ENCODE assay signal across 22 cellular contexts in the genomic region with DNA sequence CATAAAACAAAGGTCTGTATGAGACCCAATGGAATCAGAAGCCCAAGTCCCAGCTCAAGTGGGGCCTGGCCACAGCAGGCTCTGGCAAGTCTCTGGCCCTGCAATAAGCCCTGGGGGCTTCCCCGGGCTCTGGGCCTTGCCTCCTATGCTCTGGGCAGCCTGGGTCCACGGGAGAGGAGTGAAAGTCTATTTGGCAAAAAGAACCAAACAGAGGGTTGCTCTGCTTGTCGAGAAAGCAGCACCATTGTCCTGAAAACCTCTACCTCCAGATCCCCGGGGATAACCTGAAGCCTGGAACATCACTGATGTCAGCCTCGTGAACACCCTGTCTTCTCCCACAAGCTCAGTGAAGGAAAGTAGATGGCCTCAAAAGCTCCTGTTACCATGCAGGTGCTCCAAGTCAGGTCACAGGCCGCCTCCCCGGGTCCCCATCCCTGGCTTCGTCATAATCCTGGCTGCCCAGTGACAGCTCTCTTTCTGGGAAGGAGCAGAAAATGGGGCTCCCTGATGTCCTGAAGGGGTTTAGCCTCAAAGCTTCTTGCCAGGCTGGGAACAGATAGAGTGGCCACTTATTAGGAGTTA.
"Had no signal": no experiment of that assay in that cellular context is flagged by ENCODE, and none has a peak within 500 bp of the region (broad histone marks: within the 10 kb centered on the region; RNA-seq: fewer than 3 reads in every experiment).

No MANE protein-coding gene starts in this region.

- H3K27me3 ChIP-seq: hepatocyte, ovary, right atrium auricular region, right lobe of liver, upper lobe of right lung had no signal

- H3K9me3 ChIP-seq: mucosa of descending colon, ovary, right atrium auricular region, right lobe of liver, suprapubic skin, thoracic aorta, tibial artery, upper lobe of right lung had no signal

- H3K27ac ChIP-seq: hepatocyte, left ventricle myocardium inferior, ovary, right atrium auricular region, right lobe of liver, suprapubic skin, thoracic aorta, tibial artery, upper lobe of right lung had no signal

- H3K27ac Mint-ChIP-seq: progenitor cell of endocrine pancreas; stimulated activated naive CD8-positive, alpha-beta T cell treated with anti-CD3 and anti-CD28 coated beads, Interleukin-15, Interleukin-2, amounts not matched to agents 100 ng/mL and 50 ng/mL, for 24 hours had no signal

- H3K9me3 Mint-ChIP-seq: stimulated activated naive CD8-positive, alpha-beta T cell treated with anti-CD3 and anti-CD28 coated beads, Interleukin-15, Interleukin-2, amounts not matched to agents 100 ng/mL and 50 ng/mL, for 24 hours had no signal

- H3K27me3 Mint-ChIP-seq: naive thymus-derived CD4-positive, alpha-beta T cell; stimulated activated naive CD8-positive, alpha-beta T cell treated with anti-CD3 and anti-CD28 coated beads, Interleukin-15, Interleukin-2, amounts not matched to agents 100 ng/mL and 50 ng/mL, for 24 hours had no signal

- DNase-seq: islet precursor cell; left ventricle myocardium inferior; midbrain; mucosa of descending colon; naive thymus-derived CD4-positive, alpha-beta T cell; ovary; right lobe of liver; stimulated activated CD4-positive, alpha-beta T cell treated with anti-CD3 and anti-CD28 coated beads, Interleukin-15, amount 100 ng/mL, for 24 hours; stimulated activated CD4-positive, alpha-beta T cell treated with anti-CD3 and anti-CD28 coated beads, Interleukin-4, amount 100 ng/mL, for 1 hour; stimulated activated naive CD4-positive, alpha-beta T cell; tibial artery; trophoblast cell; upper lobe of right lung had no signal

- H3K4me3 Mint-ChIP-seq: naive thymus-derived CD4-positive, alpha-beta T cell; stimulated activated naive CD8-positive, alpha-beta T cell treated with anti-CD3 and anti-CD28 coated beads, Interleukin-15, Interleukin-2, amounts not matched to agents 100 ng/mL and 50 ng/mL, for 24 hours had no signal

- H3K4me2 ChIP-seq: hepatocyte, smooth muscle cell had no signal

- H3K4me1 ChIP-seq: right atrium auricular region had no signal

- H3K36me3 Mint-ChIP-seq: naive thymus-derived CD4-positive, alpha-beta T cell had no signal

- H3K4me3 ChIP-seq: hepatocyte, left ventricle myocardium inferior, lung, mucosa of descending colon, ovary, right atrium auricular region, right lobe of liver, smooth muscle cell, suprapubic skin, thoracic aorta, tibial artery, upper lobe of right lung had no signal

- FAIRE-seq: urothelium cell line had no signal

- ATAC-seq: mucosa of descending colon; naive thymus-derived CD4-positive, alpha-beta T cell; right lobe of liver; upper lobe of right lung had no signal

- H3K36me3 ChIP-seq: left ventricle myocardium inferior, ovary, right atrium auricular region, right lobe of liver, suprapubic skin, thoracic aorta, tibial artery, upper lobe of right lung had no signal
